In the genomic region with DNA sequence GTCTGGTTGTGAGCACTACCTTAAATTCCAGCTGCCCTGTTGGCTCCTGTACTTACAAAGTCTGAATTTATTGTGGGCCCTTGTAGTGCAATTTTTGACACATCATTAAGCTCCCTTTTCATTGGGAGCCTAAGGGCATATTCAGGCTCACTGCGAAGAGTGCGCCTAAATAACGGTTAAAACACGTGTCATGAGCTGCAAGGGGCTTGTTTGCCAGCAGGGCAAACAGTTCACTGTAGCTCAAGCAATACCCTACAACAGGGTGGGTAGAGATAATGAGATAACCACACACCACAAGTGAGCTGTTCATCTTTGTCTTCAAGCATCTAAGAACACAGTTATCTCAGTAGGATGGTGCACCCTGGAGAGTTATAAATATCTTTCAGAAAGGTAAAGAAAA, we compare ENCODE assay signal across 17 cellular contexts.
DNase-seq lines count a peak whose midpoint lies in the region; ATAC-seq and TF ChIP-seq lines count a peak whose summit lies in the region.
"Had no signal": no experiment of that assay in that cellular context is flagged by ENCODE, and none has a peak within 500 bp of the region (broad histone marks: within the 10 kb centered on the region; RNA-seq: fewer than 3 reads in every experiment).

No MANE protein-coding gene starts in this region.

- no peak overlapping the region for H3K4me3 Mint-ChIP-seq in GM23338

- no peak overlapping the region for H3K23ac ChIP-seq in mesendoderm (ENCODE audit: low read length)

- H3K27me3 ChIP-seq in GM23338 (ENCODE audit: insufficient read depth) (no peaks in the 10 kb centered on the region), mesendoderm (ENCODE audit: insufficient read depth, low read length, poor library complexity) (no peaks in the 10 kb centered on the region)
- H3K27me3 ChIP-seq: SJSA1 had no signal

- H3K4me3 ChIP-seq in GM23338 (no peak overlapping the region), mesendoderm (ENCODE audit: low read length) (no peak overlapping the region)
- H3K4me3 ChIP-seq: GM12878, SJSA1 had no signal

- no peaks in the 10 kb centered on the region for H4K20me1 ChIP-seq in GM23338 (replicated peaks; ENCODE audit: insufficient read depth)

- no peaks in the 10 kb centered on the region for H3K36me3 Mint-ChIP-seq in GM23338 (ENCODE audit: low read depth)

- no peak overlapping the region for H3K4ac ChIP-seq in mesendoderm (ENCODE audit: low read depth, low read length)

- no peak overlapping the region for H2BK15ac ChIP-seq in mesendoderm (replicated peaks; ENCODE audit: low read depth)

- no peak overlapping the region for H3K9ac ChIP-seq in mesendoderm (ENCODE audit: low read length)

- H3K79me2 ChIP-seq in GM23338 (replicated peaks; ENCODE audit: insufficient read depth), result no peaks in the 10 kb centered on the region
- no peaks in the 10 kb centered on the region for H3K79me2 ChIP-seq in mesendoderm (ENCODE audit: control insufficient read depth, insufficient read depth, low read length)

- H2BK5ac ChIP-seq in mesendoderm (ENCODE audit: low read length), result no peak overlapping the region

- H3K27ac Mint-ChIP-seq in GM23338, result no peak overlapping the region; the same call in 1 of the 2 replicates

- H4K8ac ChIP-seq in mesendoderm (ENCODE audit: low read depth, low read length), result no peak overlapping the region

- H2BK120ac ChIP-seq in mesendoderm (ENCODE audit: low read depth, low read length), result no peak overlapping the region

- no peak overlapping the region for H3K18ac ChIP-seq in mesendoderm (ENCODE audit: low read length)

- H3K9me2 ChIP-seq in GM23338 (ENCODE audit: insufficient read depth), result peaks cover 2% of the 10 kb centered on the region; the same call in 1 of the 2 replicates

- H3K79me1 ChIP-seq in mesendoderm (ENCODE audit: low read length), result no peaks in the 10 kb centered on the region

- no peaks in the 10 kb centered on the region; the same call in 2 of the 3 replicates for H3K9me3 Mint-ChIP-seq in GM23338

- no CpG with 5 or more reads among the region's 4 CpGs for WGBS in mesendoderm (ENCODE audit: extremely low coverage, insufficient coverage, low lambda C conversion rate)

- H3F3A ChIP-seq in GM23338 (replicated peaks; ENCODE audit: low read depth), result no peaks in the 10 kb centered on the region

- no peak overlapping the region for H2AK5ac ChIP-seq in mesendoderm (ENCODE audit: low read length)

- H3K27me3 Mint-ChIP-seq in GM23338 (ENCODE audit: insufficient read depth, low read depth, poor library complexity), result no peaks in the 10 kb centered on the region

- H4K5ac ChIP-seq in mesendoderm (ENCODE audit: low read length), result no peak overlapping the region

- H3K56ac ChIP-seq in mesendoderm (ENCODE audit: low read length), result no peak overlapping the region

- H2AFZ ChIP-seq in GM23338, result 0 out of 2 replicates have a peak overlapping the region, but pooled peaks have one; percentile 15

- DNase-seq in NCI-H1436 (lab: John Stamatoyannopoulos, UW) (peak; percentile 41), NCI-H1436 treated with DMSO at 0.1 percent for 48 hours (lab: John Stamatoyannopoulos, UW) (no peak), GM23338 (ENCODE audit: low spot score) (no peak), NCI-H69 (lab: John Stamatoyannopoulos, UW) (peak; percentile 99), mesendoderm (peak; percentile 11), NCI-H2196 treated with DMSO at 0.1 percent for 48 hours (lab: John Stamatoyannopoulos, UW; ENCODE audit: unreplicated experiment) (no peak), D341Med (ENCODE audit: low spot score) (no peak)
- DNase-seq: C1 segment of cervical spinal cord, DMS153, HCEC 1CT, NCI-H1048, NCI-H2081 treated with DMSO at 0.1 percent for 48 hours, NCI-H510A treated with DMSO at 0.1 percent for 48 hours, OCI-M1 had no signal

- peak; percentile 40; the same call in 1 of the 3 replicates for ATAC-seq in GM23338
- no peak for ATAC-seq in HG02642 (IDR thresholded peaks at IDR 0.05; ENCODE audit: poor library complexity, unreplicated experiment)
- ATAC-seq: GM12878 had no signal

- TF ChIP-seq CTCF in GM23338 (conservative IDR thresholded peaks at IDR 0.05; ENCODE audit: low read depth in 2 of 2), result no peak

- H3K4me1 ChIP-seq in GM23338 (ENCODE audit: insufficient read depth) (no peaks in the 10 kb centered on the region), mesendoderm (ENCODE audit: control insufficient read depth, low read depth, low read length) (no peaks in the 10 kb centered on the region)
- H3K4me1 ChIP-seq: SJSA1 had no signal

- no peaks in the 10 kb centered on the region for H3K36me3 ChIP-seq in GM23338 (ENCODE audit: insufficient read depth)
- no peaks in the 10 kb centered on the region for H3K36me3 ChIP-seq in mesendoderm (ENCODE audit: control insufficient read depth, insufficient read depth, low read length)
- H3K36me3 ChIP-seq: SJSA1 had no signal

- no peak overlapping the region for H3K27ac ChIP-seq in GM23338 (ENCODE audit: low read depth)
- H3K27ac ChIP-seq in mesendoderm (ENCODE audit: low read depth, low read length), result no peak overlapping the region
- H3K27ac ChIP-seq: SJSA1 had no signal

- H3K4me1 Mint-ChIP-seq in GM23338, result peaks cover 5% of the 10 kb centered on the region

- H3K4me2 ChIP-seq in GM23338 (no peak overlapping the region), mesendoderm (ENCODE audit: low read length) (no peak overlapping the region)

TF ChIP-seq in GM23338, 12 proteins besides CTCF, POLR2A, EP300 and RAD21 (continues in another document):
- TF ChIP-seq, protein P1, sequence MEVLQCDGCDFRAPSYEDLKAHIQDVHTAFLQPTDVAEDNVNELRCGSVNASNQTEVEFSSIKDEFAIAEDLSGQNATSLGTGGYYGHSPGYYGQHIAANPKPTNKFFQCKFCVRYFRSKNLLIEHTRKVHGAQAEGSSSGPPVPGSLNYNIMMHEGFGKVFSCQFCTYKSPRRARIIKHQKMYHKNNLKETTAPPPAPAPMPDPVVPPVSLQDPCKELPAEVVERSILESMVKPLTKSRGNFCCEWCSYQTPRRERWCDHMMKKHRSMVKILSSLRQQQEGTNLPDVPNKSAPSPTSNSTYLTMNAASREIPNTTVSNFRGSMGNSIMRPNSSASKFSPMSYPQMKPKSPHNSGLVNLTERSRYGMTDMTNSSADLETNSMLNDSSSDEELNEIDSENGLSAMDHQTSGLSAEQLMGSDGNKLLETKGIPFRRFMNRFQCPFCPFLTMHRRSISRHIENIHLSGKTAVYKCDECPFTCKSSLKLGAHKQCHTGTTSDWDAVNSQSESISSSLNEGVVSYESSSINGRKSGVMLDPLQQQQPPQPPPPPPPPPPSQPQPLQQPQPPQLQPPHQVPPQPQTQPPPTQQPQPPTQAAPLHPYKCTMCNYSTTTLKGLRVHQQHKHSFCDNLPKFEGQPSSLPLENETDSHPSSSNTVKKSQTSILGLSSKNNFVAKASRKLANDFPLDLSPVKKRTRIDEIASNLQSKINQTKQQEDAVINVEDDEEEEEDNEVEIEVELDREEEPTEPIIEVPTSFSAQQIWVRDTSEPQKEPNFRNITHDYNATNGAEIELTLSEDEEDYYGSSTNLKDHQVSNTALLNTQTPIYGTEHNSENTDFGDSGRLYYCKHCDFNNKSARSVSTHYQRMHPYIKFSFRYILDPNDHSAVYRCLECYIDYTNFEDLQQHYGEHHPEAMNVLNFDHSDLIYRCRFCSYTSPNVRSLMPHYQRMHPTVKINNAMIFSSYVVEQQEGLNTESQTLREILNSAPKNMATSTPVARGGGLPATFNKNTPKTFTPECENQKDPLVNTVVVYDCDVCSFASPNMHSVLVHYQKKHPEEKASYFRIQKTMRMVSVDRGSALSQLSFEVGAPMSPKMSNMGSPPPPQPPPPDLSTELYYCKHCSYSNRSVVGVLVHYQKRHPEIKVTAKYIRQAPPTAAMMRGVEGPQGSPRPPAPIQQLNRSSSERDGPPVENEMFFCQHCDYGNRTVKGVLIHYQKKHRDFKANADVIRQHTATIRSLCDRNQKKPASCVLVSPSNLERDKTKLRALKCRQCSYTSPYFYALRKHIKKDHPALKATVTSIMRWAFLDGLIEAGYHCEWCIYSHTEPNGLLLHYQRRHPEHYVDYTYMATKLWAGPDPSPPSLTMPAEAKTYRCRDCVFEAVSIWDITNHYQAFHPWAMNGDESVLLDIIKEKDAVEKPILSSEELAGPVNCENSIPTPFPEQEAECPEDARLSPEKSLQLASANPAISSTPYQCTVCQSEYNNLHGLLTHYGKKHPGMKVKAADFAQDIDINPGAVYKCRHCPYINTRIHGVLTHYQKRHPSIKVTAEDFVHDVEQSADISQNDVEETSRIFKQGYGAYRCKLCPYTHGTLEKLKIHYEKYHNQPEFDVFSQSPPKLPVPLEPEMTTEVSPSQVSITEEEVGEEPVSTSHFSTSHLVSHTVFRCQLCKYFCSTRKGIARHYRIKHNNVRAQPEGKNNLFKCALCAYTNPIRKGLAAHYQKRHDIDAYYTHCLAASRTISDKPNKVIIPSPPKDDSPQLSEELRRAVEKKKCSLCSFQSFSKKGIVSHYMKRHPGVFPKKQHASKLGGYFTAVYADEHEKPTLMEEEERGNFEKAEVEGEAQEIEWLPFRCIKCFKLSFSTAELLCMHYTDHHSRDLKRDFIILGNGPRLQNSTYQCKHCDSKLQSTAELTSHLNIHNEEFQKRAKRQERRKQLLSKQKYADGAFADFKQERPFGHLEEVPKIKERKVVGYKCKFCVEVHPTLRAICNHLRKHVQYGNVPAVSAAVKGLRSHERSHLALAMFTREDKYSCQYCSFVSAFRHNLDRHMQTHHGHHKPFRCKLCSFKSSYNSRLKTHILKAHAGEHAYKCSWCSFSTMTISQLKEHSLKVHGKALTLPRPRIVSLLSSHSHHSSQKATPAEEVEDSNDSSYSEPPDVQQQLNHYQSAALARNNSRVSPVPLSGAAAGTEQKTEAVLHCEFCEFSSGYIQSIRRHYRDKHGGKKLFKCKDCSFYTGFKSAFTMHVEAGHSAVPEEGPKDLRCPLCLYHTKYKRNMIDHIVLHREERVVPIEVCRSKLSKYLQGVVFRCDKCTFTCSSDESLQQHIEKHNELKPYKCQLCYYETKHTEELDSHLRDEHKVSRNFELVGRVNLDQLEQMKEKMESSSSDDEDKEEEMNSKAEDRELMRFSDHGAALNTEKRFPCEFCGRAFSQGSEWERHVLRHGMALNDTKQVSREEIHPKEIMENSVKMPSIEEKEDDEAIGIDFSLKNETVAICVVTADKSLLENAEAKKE (CRISPR knock-in tag; IDR thresholded peaks at IDR 0.05), result no peak
- no peak for TF ChIP-seq JUNB (IDR thresholded peaks at IDR 0.05; ENCODE audit: unreplicated experiment)
- TF ChIP-seq EZH2 (IDR thresholded peaks at IDR 0.05; ENCODE audit: low read depth, unreplicated experiment), result no peak
- TF ChIP-seq POLR2AphosphoS5 (IDR thresholded peaks at IDR 0.05; ENCODE audit: low read depth), result no peak
- no peak for TF ChIP-seq ZNF114 (CRISPR knock-in tag; IDR thresholded peaks at IDR 0.05)
- no peak for TF ChIP-seq NANOG (IDR thresholded peaks at IDR 0.05; ENCODE audit: borderline replicate concordance)
- TF ChIP-seq ZNF331 (CRISPR knock-in tag; IDR thresholded peaks at IDR 0.05; ENCODE audit: low read depth), result no peak
- TF ChIP-seq STAT1 (IDR thresholded peaks at IDR 0.05; ENCODE audit: unreplicated experiment), result no peak

Comparison
In these comparisons a context has a peak if more than half of its experiments do, and no peak if none do; other contexts are left out.
1. DNase-seq: peak in NCI-H1436 (single experiment), NCI-H69 (single experiment) and mesendoderm (single experiment); none in NCI-H1436 treated with DMSO at 0.1 percent for 48 hours (single experiment), GM23338 (single experiment), NCI-H2196 treated with DMSO at 0.1 percent for 48 hours (single experiment) and D341Med (single experiment).